Comparison of ENCODE assay signal across 14 cellular contexts in the genomic region with DNA sequence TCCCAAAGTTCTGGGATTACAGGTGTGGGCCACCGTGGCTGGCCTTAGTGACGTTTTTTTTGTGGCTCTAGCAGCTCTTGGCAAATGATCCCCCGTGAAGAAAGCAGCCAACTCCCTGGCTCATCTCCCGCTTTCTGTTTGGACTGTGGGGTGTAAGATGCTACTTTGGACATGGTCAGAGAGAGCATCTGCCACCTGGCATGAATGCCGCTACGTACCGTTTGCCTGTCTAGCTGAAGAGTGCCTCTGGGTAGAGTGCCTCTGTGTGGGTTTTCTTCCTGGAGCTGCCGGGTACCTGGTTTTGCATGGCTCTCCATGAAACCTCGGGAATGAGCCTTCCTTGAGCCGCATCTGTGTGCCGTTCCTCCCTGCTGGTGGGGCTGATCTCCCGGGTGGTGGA. TPM values are rescaled to one million over a fixed set of nuclear protein-coding genes. Genes with fewer than 3 reads are reported as not detected.
DNase-seq lines count a peak whose midpoint lies in the region; ATAC-seq and TF ChIP-seq lines count a peak whose summit lies in the region.
"Had no signal": no experiment of that assay in that cellular context is flagged by ENCODE, and none has a peak within 500 bp of the region (broad histone marks: within the 10 kb centered on the region; RNA-seq: fewer than 3 reads in every experiment).

No MANE protein-coding gene starts in this region.

- H3K27me3 ChIP-seq in right cardiac atrium (ENCODE audit: control insufficient read depth, insufficient read depth), result no peaks in the 10 kb centered on the region
- no peaks in the 10 kb centered on the region for H3K27me3 ChIP-seq in uterus

- no peaks in the 10 kb centered on the region for H3K36me3 ChIP-seq in uterus

- peaks cover 4% of the 10 kb centered on the region for H3K27me3 Mint-ChIP-seq in nephron (ENCODE audit: low read depth)
- H3K27me3 Mint-ChIP-seq in immature natural killer cell (ENCODE audit: low read depth in 3 of 3), result peaks cover 0 to 10% (median 0%) of the 10 kb centered on the region in 3 donors
- H3K27me3 Mint-ChIP-seq: memory B cell had no signal

- no peak overlapping the region for H3K4me3 Mint-ChIP-seq in nephron
- H3K4me3 Mint-ChIP-seq in immature natural killer cell, result no peak overlapping the region
- H3K4me3 Mint-ChIP-seq: CD8-positive, alpha-beta T cell; memory B cell; natural killer cell; T-helper 2 cell treated with Interferon-gamma antibody and Interleukin-4, amounts not matched to agents 5 μg/mL and 100 μg/mL, for 36 hours had no signal

- peak overlapping the region; percentile 25 for H3K27ac ChIP-seq in right cardiac atrium (ENCODE audit: low read length)
- H3K27ac ChIP-seq in caudate nucleus (ENCODE audit: low read depth, low read length), result peak overlapping the region; percentile 40
- H3K27ac ChIP-seq in uterus, result peak overlapping the region; percentile 16 to 37

- DNase-seq in right cardiac atrium (peak in 1 of 3 donors; percentile 53), left ventricle myocardium superior (no peak), caudate nucleus (lab: John Stamatoyannopoulos, UW) (peak in 1 of 61 donors; percentile 92), uterus (no peak), immature natural killer cell (no peak), posterior vena cava (ENCODE audit: low spot score) (no peak)
- DNase-seq: CD8-positive, alpha-beta T cell; natural killer cell; NCI-H524 treated with DMSO at 0.1 percent for 48 hours; retina had no signal

- TF ChIP-seq CTCF in nephron (IDR thresholded peaks at IDR 0.05; ENCODE audit: unreplicated experiment in 3 of 3), result no peak
- TF ChIP-seq CTCF in uterus (IDR thresholded peaks at IDR 0.05), result no peak

- H3K4me3 ChIP-seq in right cardiac atrium (ENCODE audit: low read length), result no peak overlapping the region
- H3K4me3 ChIP-seq in uterus, result no peak overlapping the region

- ATAC-seq in right cardiac atrium (peak; percentile 4 to 10), left ventricle myocardium superior (no peak), HG03159 (IDR thresholded peaks at IDR 0.05; ENCODE audit: unreplicated experiment) (no peak)
- ATAC-seq: CD8-positive, alpha-beta T cell; natural killer cell had no signal

- H3K9me3 Mint-ChIP-seq in nephron (no peaks in the 10 kb centered on the region), immature natural killer cell (no peaks in the 10 kb centered on the region)
- H3K9me3 Mint-ChIP-seq: CD8-positive, alpha-beta T cell; memory B cell; natural killer cell; T-helper 2 cell treated with Interferon-gamma antibody and Interleukin-4, amounts not matched to agents 5 μg/mL and 100 μg/mL, for 36 hours had no signal

- TF ChIP-seq POLR2A in uterus (IDR thresholded peaks at IDR 0.05), result no peak

- H3K36me3 Mint-ChIP-seq in nephron (ENCODE audit: low read depth) (peaks cover 54% of the 10 kb centered on the region), immature natural killer cell (peaks cover 4 to 27% (median 10%) of the 10 kb centered on the region in 3 donors)
- H3K36me3 Mint-ChIP-seq: natural killer cell had no signal

- H3K9me3 ChIP-seq in right cardiac atrium (ENCODE audit: control insufficient read depth, low read length) (no peaks in the 10 kb centered on the region), uterus (no peaks in the 10 kb centered on the region)

- peaks cover 13% of the 10 kb centered on the region for H3K4me1 ChIP-seq in right cardiac atrium (ENCODE audit: control insufficient read depth, insufficient read depth, low read length)
- H3K4me1 ChIP-seq in uterus, result peaks cover 0 to 9% of the 10 kb centered on the region in 2 donors

- 66% methylated on average over 12 of the region's 12 CpGs for WGBS in right cardiac atrium

- peaks cover 49% of the 10 kb centered on the region for H3K4me1 Mint-ChIP-seq in nephron
- H3K4me1 Mint-ChIP-seq in immature natural killer cell, result peaks cover 3 to 18% of the 10 kb centered on the region in 2 donors

- intact Hi-C loops in right cardiac atrium (cut with DNase I), result no loop called here
- intact Hi-C loops in left ventricle myocardium superior (cut with micrococcal nuclease), result no loop called here
- intact Hi-C loops in uterus (cut with DNase I; ENCODE audit: low total_unique reads), result no loop called here
- intact Hi-C loops in posterior vena cava (cut with DNase I), result no loop called here

- H3K27ac Mint-ChIP-seq in nephron (peak overlapping the region in 2 of 3 experiments; percentile 32 to 46), immature natural killer cell (peak overlapping the region in 1 of 6 donors; percentile 16)
- H3K27ac Mint-ChIP-seq: CD8-positive, alpha-beta T cell; memory B cell; natural killer cell; T-helper 2 cell treated with Interferon-gamma antibody and Interleukin-4, amounts not matched to agents 5 μg/mL and 100 μg/mL, for 36 hours had no signal

RNA-seq across cellular contexts. Expression of gene NDEL1, which starts 34.3 kb away (rescaled TPM):
- total RNA-seq in right cardiac atrium (10 to 100 TPM; 30.9 to 45.2 (median 32.4) TPM), left ventricle myocardium superior (25.5 TPM), uterus (100 to 1,000 TPM in 1 of 4 donors, 10 to 100 TPM in 3; 19.5 to 114 (median 63.8) TPM), posterior vena cava (10 to 100 TPM; 60.8 to 78.9 TPM)
- polyA plus RNA-seq in right cardiac atrium (27.3 TPM), immature natural killer cell (10 to 100 TPM; 37.2 to 75.0 (median 54.4) TPM)

Comparison
In these comparisons a context has a peak if more than half of its experiments do, and no peak if none do; other contexts are left out.
1. ATAC-seq: peak in right cardiac atrium (2 of 2); none in left ventricle myocardium superior (single experiment) and HG03159 (single experiment).
2. Peak in every context shown above with its lines, with median percentiles within 50 percentile points of each other: H3K27ac ChIP-seq.